In the genomic region with DNA sequence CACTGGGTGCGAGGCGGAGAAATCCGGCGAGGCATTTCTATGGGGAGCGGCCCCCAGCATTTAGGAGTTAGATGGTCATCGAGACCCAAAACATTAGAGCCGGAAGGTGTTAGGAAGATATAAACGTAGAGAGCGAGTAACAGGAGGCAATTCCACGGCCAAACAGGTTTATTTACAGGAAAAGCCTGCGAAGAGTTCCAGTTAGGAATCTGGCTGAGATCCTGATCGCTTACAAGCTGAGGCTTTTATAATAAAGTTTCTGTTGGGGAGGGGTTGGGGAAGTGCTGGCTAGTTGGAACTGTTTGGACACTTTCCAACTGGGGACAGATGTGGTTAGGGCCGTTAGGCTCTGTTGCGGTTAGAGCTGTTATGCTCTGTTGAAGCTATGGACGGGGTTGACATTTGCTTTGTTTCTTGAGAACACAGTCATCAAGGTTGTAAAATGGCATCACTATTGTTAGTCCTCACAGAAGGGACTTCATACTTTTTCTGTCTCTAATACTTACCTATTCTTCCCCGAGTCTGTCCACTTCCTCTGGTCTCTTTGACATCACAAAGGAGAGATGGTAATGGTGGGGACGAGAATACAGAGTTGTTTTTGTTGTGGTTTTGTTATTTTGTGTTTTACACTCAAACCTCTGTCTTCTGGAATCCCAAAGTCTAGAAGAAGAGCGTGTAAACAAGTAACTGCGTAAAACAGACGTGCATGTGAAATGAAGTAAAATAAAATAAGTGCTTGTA, we compare ENCODE assay signal across 8 cellular contexts. TPM values are rescaled to one million over a fixed set of nuclear protein-coding genes. Genes with fewer than 3 reads are reported as not detected.
DNase-seq lines count a peak whose midpoint lies in the region; ATAC-seq and TF ChIP-seq lines count a peak whose summit lies in the region.

No MANE protein-coding gene starts in this region.

- ATAC-seq in GM19351 (IDR thresholded peaks at IDR 0.05; ENCODE audit: unreplicated experiment) (peak; percentile 38), HG02763 (IDR thresholded peaks at IDR 0.05; ENCODE audit: unreplicated experiment) (no peak)

- peak overlapping the region; percentile 97 for H3K27ac ChIP-seq in neuronal stem cell (replicated peaks; ENCODE audit: low read length)

- peak overlapping the region; percentile 90 for H3K18ac ChIP-seq in neuronal stem cell (ENCODE audit: low read length)

- no peak overlapping the region for H2BK15ac ChIP-seq in neuronal stem cell (ENCODE audit: low read length)

- DNase-seq in CMK (ENCODE audit: low read depth) (peak; percentile 93), Kasumi-1 (lab: John Stamatoyannopoulos, UW) (peak; percentile 76 to 86), SW480 (ENCODE audit: low spot score) (peak; percentile 76), fibroblast of pulmonary artery (ENCODE audit: low read depth) (peak; percentile 65), neuronal stem cell (ENCODE audit: low spot score) (no peak)
- DNase-seq in effector CD8-positive, alpha-beta T cell (lab: John Stamatoyannopoulos, UW), result no peak

- no CpG with 5 or more reads among the region's 20 CpGs for WGBS in neuronal stem cell (ENCODE audit: extremely low coverage in 2 of 2, insufficient read length in 2 of 2, insufficient replicate concordance in 1 of 2), 2 donors

- H2BK12ac ChIP-seq in neuronal stem cell (ENCODE audit: low read length), result no peak overlapping the region

- no peak for TF ChIP-seq CTCF in fibroblast of pulmonary artery (IDR thresholded peaks at IDR 0.05; ENCODE audit: low read length, missing control alignments)

- H3K4ac ChIP-seq in neuronal stem cell (ENCODE audit: low read length), result no peak overlapping the region

- H3K79me1 ChIP-seq in neuronal stem cell (ENCODE audit: low read depth, low read length), result no peaks in the 10 kb centered on the region

- no peak overlapping the region for H3K23ac ChIP-seq in neuronal stem cell (ENCODE audit: low read depth, low read length, poor library complexity)

- no peak overlapping the region for H4K8ac ChIP-seq in neuronal stem cell (ENCODE audit: low read depth, low read length)

- H2AFZ ChIP-seq in neuronal stem cell (ENCODE audit: low read length), result peak overlapping the region; percentile 85

- H3K27me3 ChIP-seq in neuronal stem cell (ENCODE audit: control insufficient read depth in 3 of 3, insufficient read depth in 3 of 3, low read depth in 1 of 3, low read length in 3 of 3), result no peaks in the 10 kb centered on the region

- H3K4me3 ChIP-seq in fibroblast of pulmonary artery (replicated peaks; ENCODE audit: low read depth, low read length) (peak overlapping the region; percentile 73), neuronal stem cell (ENCODE audit: low read length in 2 of 2) (peak overlapping the region; percentile 64 to 89)

- H2BK5ac ChIP-seq in neuronal stem cell (ENCODE audit: low read length), result no peak overlapping the region

- no peak overlapping the region for H3K14ac ChIP-seq in neuronal stem cell (ENCODE audit: low read length)

- H2BK120ac ChIP-seq in neuronal stem cell (ENCODE audit: low read depth, low read length), result no peak overlapping the region

- peaks cover 3 to 7% of the 10 kb centered on the region in 2 donors for H3K4me1 ChIP-seq in neuronal stem cell (ENCODE audit: control insufficient read depth in 2 of 2, insufficient read depth in 1 of 2, low read depth in 1 of 2, low read length in 2 of 2)

- H3K9me3 ChIP-seq in neuronal stem cell (replicated peaks in 1 of 2; ENCODE audit: control insufficient read depth in 2 of 2, insufficient read depth in 1 of 2, low read depth in 1 of 2, low read length in 2 of 2), result peaks cover 0 to 2% of the 10 kb centered on the region in 2 donors

- H3K9ac ChIP-seq in neuronal stem cell (ENCODE audit: low read depth, low read length, poor library complexity), result no peak overlapping the region

- no peak overlapping the region for H4K91ac ChIP-seq in neuronal stem cell (ENCODE audit: low read depth, low read length, poor library complexity)

- no peak overlapping the region for H2AK5ac ChIP-seq in neuronal stem cell (ENCODE audit: low read depth, low read length)

- H3K4me2 ChIP-seq in neuronal stem cell (ENCODE audit: insufficient read depth, low read length, poor library complexity, severe bottlenecking), result peak overlapping the region; percentile 51

- H3K36me3 ChIP-seq in neuronal stem cell (replicated peaks in 1 of 2; ENCODE audit: control insufficient read depth in 2 of 2, insufficient read depth in 2 of 2, low read length in 2 of 2), result no peaks in the 10 kb centered on the region

RNA-seq across cellular contexts. Expression of a gene that starts 0.5 kb away (rescaled TPM):
- 2.7 TPM for polyA plus RNA-seq in neuronal stem cell (2013, experiment 1 of 2)
- polyA plus RNA-seq in neuronal stem cell (2013, experiment 2 of 2), result 2.2 TPM

RNA-seq across cellular contexts. Expression of a gene that starts 13.3 kb away (rescaled TPM):
- polyA plus RNA-seq in neuronal stem cell (2013, experiment 1 of 2), result 5.4 TPM
- 5.4 TPM for polyA plus RNA-seq in neuronal stem cell (2013, experiment 2 of 2)

RNA-seq across cellular contexts. Expression of a gene that starts 55.1 kb away (rescaled TPM):
- 6.2 TPM for polyA plus RNA-seq in neuronal stem cell (2013, experiment 1 of 2)
- polyA plus RNA-seq in neuronal stem cell (2013, experiment 2 of 2), result 6.1 TPM

Comparison
In these comparisons a context has a peak if more than half of its experiments do, and no peak if none do; other contexts are left out.
1. DNase-seq: peak in CMK (single experiment), Kasumi-1 (2 of 2), SW480 (single experiment) and fibroblast of pulmonary artery (single experiment); none in neuronal stem cell (single experiment) and effector CD8-positive, alpha-beta T cell (single experiment).